In genomic region chr1:232704694-232705680, GRCh38 we compare ENCODE assay signal across 7 cellular contexts.
DNase-seq lines count a peak whose midpoint lies in the region; ATAC-seq and TF ChIP-seq lines count a peak whose summit lies in the region.

No MANE protein-coding gene starts in this region.

- peak overlapping the region; percentile 20 for H3K14ac ChIP-seq in trophoblast cell (ENCODE audit: low read length)

- peak overlapping the region; percentile 13 for H2BK120ac ChIP-seq in trophoblast cell (ENCODE audit: insufficient read depth, low read length, poor library complexity)

- no peak overlapping the region for H4K12ac ChIP-seq in trophoblast cell (ENCODE audit: low read depth, low read length)

- H3K27me3 ChIP-seq in PC-3 (ENCODE audit: low read length) (no peaks in the 10 kb centered on the region), trophoblast cell (ENCODE audit: insufficient read depth, low read length) (no peaks in the 10 kb centered on the region)

- H3K36me3 ChIP-seq in PC-3 (ENCODE audit: low read depth, low read length) (no peaks in the 10 kb centered on the region), trophoblast cell (ENCODE audit: control insufficient read depth in 1 of 2, insufficient read depth in 2 of 2, low read length in 2 of 2) (no peaks in the 10 kb centered on the region)

- H3K4me3 ChIP-seq in PC-3 (ENCODE audit: low read length) = no peak overlapping the region
- H3K4me3 ChIP-seq in fibroblast of pulmonary artery (replicated peaks; ENCODE audit: low read depth, low read length) = no peak overlapping the region
- H3K4me3 ChIP-seq in trophoblast cell (ENCODE audit: low read depth, low read length) = no peak overlapping the region

- no peaks in the 10 kb centered on the region for H3K9me2 ChIP-seq in PC-3 (replicated peaks; ENCODE audit: low read length)

- BruUV-seq in PC-3 (replicated peaks; lab: Mats Ljungman, UMichigan) = no TSS peak

- POLR2A ChIA-PET in PC-3 (lab: Charles Lee; ENCODE audit: unreplicated experiment) = no interaction called here

- DNase-seq in HT-29 (ENCODE audit: low spot score) = peak; percentile 71
- peak; percentile 94 for DNase-seq in PC-3
- DNase-seq in fibroblast of pulmonary artery (ENCODE audit: low read depth) = peak; percentile 77
- DNase-seq in trophoblast cell = peak; percentile 29 to 75
- no peak for DNase-seq in activated naive CD4-positive, alpha-beta T cell treated with anti-CD3 and anti-CD28 coated beads, Interleukin-2, amount 50 U/mL, for 16 hours

- peak overlapping the region; percentile 11 for H4K91ac ChIP-seq in trophoblast cell (ENCODE audit: low read depth, low read length)

- peaks cover 5% of the 10 kb centered on the region for H3F3A ChIP-seq in PC-3 (ENCODE audit: low read length, unreplicated experiment)

- intact Hi-C loops in PC-3 (cut with micrococcal nuclease) = loop anchor here (1.0 kb wide), 1 partner anchor 27 kb away; no protein-coding TSS in a partner anchor

- no CpG with 5 or more reads among the region's 7 CpGs for WGBS in trophoblast cell (ENCODE audit: extremely low coverage, insufficient coverage, insufficient read length)

- no peaks in the 10 kb centered on the region for H4K20me1 ChIP-seq in PC-3 (ENCODE audit: low read length)

- no peak overlapping the region for H3K4ac ChIP-seq in trophoblast cell (ENCODE audit: low read depth, low read length)

- H2AFZ ChIP-seq in PC-3 (ENCODE audit: low read length) = no peak overlapping the region
- H2AFZ ChIP-seq in trophoblast cell (ENCODE audit: insufficient read depth, low read length, poor library complexity) = no peak overlapping the region

- CTCF ChIA-PET in PC-3 (lab: Charles Lee) = no interaction called here

- H3K27ac ChIP-seq in PC-3 (ENCODE audit: low read length) (peak overlapping the region; percentile 42), trophoblast cell (ENCODE audit: low read depth, low read length) (peak overlapping the region; percentile 21)

- no peak overlapping the region for H4K8ac ChIP-seq in trophoblast cell (ENCODE audit: low read depth, low read length)

- H3K79me1 ChIP-seq in trophoblast cell (ENCODE audit: low read length) = peaks cover 6% of the 10 kb centered on the region

- H3K18ac ChIP-seq in trophoblast cell (ENCODE audit: low read length) = no peak overlapping the region

- TF ChIP-seq CTCF in PC-3 (conservative IDR thresholded peaks at IDR 0.05; ENCODE audit: low read depth, low read length) (no peak), fibroblast of pulmonary artery (IDR thresholded peaks at IDR 0.05; ENCODE audit: low read length, missing control alignments) (no peak)

- ATAC-seq in PC-3 (peak; percentile 90), HG02970 (IDR thresholded peaks at IDR 0.05; ENCODE audit: low FRiP score, unreplicated experiment) (no peak), HG03521 (IDR thresholded peaks at IDR 0.05; ENCODE audit: unreplicated experiment) (no peak)

- no peak overlapping the region for H3K9ac ChIP-seq in PC-3 (ENCODE audit: low read length)
- no peak overlapping the region for H3K9ac ChIP-seq in trophoblast cell (ENCODE audit: low read length)

- peak overlapping the region; percentile 39 for H3K4me2 ChIP-seq in PC-3 (ENCODE audit: low read length)
- no peak overlapping the region for H3K4me2 ChIP-seq in trophoblast cell (ENCODE audit: low read length)

- H3K9me3 ChIP-seq in PC-3 (ENCODE audit: low read length) = no peaks in the 10 kb centered on the region
- peaks cover 2% of the 10 kb centered on the region for H3K9me3 ChIP-seq in trophoblast cell (ENCODE audit: insufficient read depth, low read depth, low read length)

- no peak overlapping the region for H2AK5ac ChIP-seq in trophoblast cell (ENCODE audit: low read length)

- H3K4me1 ChIP-seq in PC-3 (ENCODE audit: insufficient read depth, low read length) (peaks cover 31% of the 10 kb centered on the region), trophoblast cell (ENCODE audit: control insufficient read depth in 1 of 2, insufficient read depth in 2 of 2, low read length in 2 of 2) (peaks cover 7 to 18% of the 10 kb centered on the region in 2 experiments)

- H3K79me2 ChIP-seq in PC-3 (ENCODE audit: low read length) (no peaks in the 10 kb centered on the region), trophoblast cell (ENCODE audit: control insufficient read depth, insufficient read depth, low read length, poor library complexity) (no peaks in the 10 kb centered on the region)

- H2BK12ac ChIP-seq in trophoblast cell (ENCODE audit: low read length) = no peak overlapping the region

- H2BK5ac ChIP-seq in trophoblast cell (ENCODE audit: low read depth, low read length, poor library complexity) = no peak overlapping the region

- H3K23ac ChIP-seq in trophoblast cell (ENCODE audit: low read length) = no peak overlapping the region
